Comparison of ENCODE assay signal across 8 cellular contexts in genomic region chr16:70380205-70380918, GRCh38. TPM values are rescaled to one million over a fixed set of nuclear protein-coding genes. Genes with fewer than 3 reads are reported as not detected.
DNase-seq lines count a peak whose midpoint lies in the region; ATAC-seq and TF ChIP-seq lines count a peak whose summit lies in the region.

No MANE protein-coding gene starts in this region.

- 1 to 3% methylated on average over 29 to 31 of the region's 31 CpGs for WGBS in aorta, 2 donors

- peak overlapping the region; percentile 84 for H3K4me3 ChIP-seq in AG09309 (ENCODE audit: control insufficient read depth, low read depth, low read length)
- peak overlapping the region; percentile 86 for H3K4me3 ChIP-seq in SK-N-MC
- H3K4me3 ChIP-seq in aorta (ENCODE audit: low read length in 2 of 2) = peak overlapping the region; percentile 43 to 76

- peaks cover 17% of the 10 kb centered on the region for H3K4me1 Mint-ChIP-seq in activated naive CD8-positive, alpha-beta T cell treated with anti-CD3 and anti-CD28 coated beads for 36 hours

- no peak for TF ChIP-seq CTCF in AG09309 (IDR thresholded peaks at IDR 0.05; ENCODE audit: control insufficient read depth, insufficient read depth, low read depth, low read length, missing control alignments)

- no peaks in the 10 kb centered on the region for H3K4me1 ChIP-seq in aorta (ENCODE audit: control insufficient read depth in 1 of 2, insufficient read depth in 2 of 2, low read length in 2 of 2)

- no peaks in the 10 kb centered on the region for H3K9me3 ChIP-seq in SK-N-MC (ENCODE audit: low read depth, low read length)
- H3K9me3 ChIP-seq in aorta (ENCODE audit: control insufficient read depth, low read length) = no peaks in the 10 kb centered on the region

- intact Hi-C loops in left ventricle myocardium superior (cut with micrococcal nuclease) = no loop called here
- intact Hi-C loops in aorta (cut with DNase I) = loop anchor here (5.0 kb wide), 2 partner anchors 57 to 142 kb away; partner anchors contain the start of genes ST3GAL2 (in 2 of the 2), COG4 (in 1 of the 2) and SF3B3 (in 1 of the 2)

- no peaks in the 10 kb centered on the region for H3K36me3 ChIP-seq in SK-N-MC (ENCODE audit: insufficient read depth, low read length)
- H3K36me3 ChIP-seq in aorta (ENCODE audit: control insufficient read depth in 1 of 2, insufficient read depth in 2 of 2, low read length in 1 of 2) = no peaks in the 10 kb centered on the region

- peaks cover 24% of the 10 kb centered on the region for H3K36me3 Mint-ChIP-seq in activated naive CD8-positive, alpha-beta T cell treated with anti-CD3 and anti-CD28 coated beads for 36 hours

- H3K27me3 ChIP-seq in aorta (ENCODE audit: control insufficient read depth in 1 of 2, insufficient read depth in 2 of 2, low read length in 1 of 2) = no peaks in the 10 kb centered on the region

- peaks cover 3% of the 10 kb centered on the region for H3K27me3 Mint-ChIP-seq in activated naive CD8-positive, alpha-beta T cell treated with anti-CD3 and anti-CD28 coated beads for 36 hours

- H3K9me3 Mint-ChIP-seq in activated naive CD8-positive, alpha-beta T cell treated with anti-CD3 and anti-CD28 coated beads for 36 hours = no peaks in the 10 kb centered on the region

- ATAC-seq in GM19023 (IDR thresholded peaks at IDR 0.05; ENCODE audit: unreplicated experiment) (peak; percentile 11), HG03460 (IDR thresholded peaks at IDR 0.05; ENCODE audit: unreplicated experiment) (peak; percentile 8), left ventricle myocardium superior (peak; percentile 39), aorta (ENCODE audit: low FRiP score) (peak; percentile 62)

- peak overlapping the region; percentile 95 for H3K4me3 Mint-ChIP-seq in activated naive CD8-positive, alpha-beta T cell treated with anti-CD3 and anti-CD28 coated beads for 36 hours

- H3K27ac Mint-ChIP-seq in activated naive CD8-positive, alpha-beta T cell treated with anti-CD3 and anti-CD28 coated beads for 36 hours = peak overlapping the region; percentile 98

- peak overlapping the region; percentile 93 for H3K27ac ChIP-seq in SK-N-MC
- H3K27ac ChIP-seq in aorta (ENCODE audit: low read depth in 1 of 2, low read length in 2 of 2) = peak overlapping the region in 1 of 2 donors; percentile 38

- H3K9ac ChIP-seq in SK-N-MC (ENCODE audit: insufficient read length) = peak overlapping the region; percentile 83

- peak; percentile 71 for DNase-seq in AG09309 (ENCODE audit: low read depth)
- DNase-seq in SK-N-MC (ENCODE audit: low read depth, low spot score) = peak; percentile 59
- DNase-seq in activated naive CD8-positive, alpha-beta T cell treated with anti-CD3 and anti-CD28 coated beads for 36 hours = peak; percentile 84
- DNase-seq in left ventricle myocardium superior = peak; percentile 55
- DNase-seq in retina = peak; percentile 78
- peak; percentile 76 to 86 for DNase-seq in aorta

RNA-seq across cellular contexts. Expression of gene DDX19A, which starts 33.7 kb away (rescaled TPM):
- total RNA-seq in activated naive CD8-positive, alpha-beta T cell treated with anti-CD3 and anti-CD28 coated beads for 36 hours = 10 to 100 TPM; 67.4 to 72.1 TPM
- total RNA-seq in left ventricle myocardium superior (25.2 TPM), aorta (10 to 100 TPM; 32.9 to 36.7 TPM)
- 10 to 100 TPM; 12.1 to 31.1 TPM for polyA plus RNA-seq in aorta

RNA-seq across cellular contexts. Expression of gene ST3GAL2, which starts 58.5 kb away (rescaled TPM):
- total RNA-seq in activated naive CD8-positive, alpha-beta T cell treated with anti-CD3 and anti-CD28 coated beads for 36 hours = 10 to 100 TPM; 21.5 to 23.3 TPM
- total RNA-seq in left ventricle myocardium superior (19.0 TPM), aorta (10 to 100 TPM; 28.3 to 39.5 TPM)
- 1 to 10 TPM; 4.1 to 8.5 TPM for polyA plus RNA-seq in aorta

Comparison
In these comparisons a context has a peak if more than half of its experiments do, and no peak if none do; other contexts are left out.
1. ATAC-seq: peak in every context shown above with its lines; median percentile 62 in aorta; 39 in left ventricle myocardium superior; 11 in GM19023; 8 in HG03460.